In genomic region chr6:64733433-64733832, GRCh38 we compare ENCODE assay signal across 1 cellular context.
A peak's percentile ranks its signal among the peaks of the same experiment; 100 is the strongest.
TF ChIP-seq lines count a peak whose summit lies in the region.

No MANE protein-coding gene starts in this region.

TF ChIP-seq in HepG2, 621 proteins besides CTCF, POLR2A, EP300 and RAD21 (continued from another document):
- TF ChIP-seq ATF7 (IDR thresholded peaks at IDR 0.05): peak; percentile 90
- TF ChIP-seq ATF7 (CRISPR knock-in tag; IDR thresholded peaks at IDR 0.05): no peak
TF ChIP-seq in HepG2: peak in this region for 2.
